ENCODE assay signal across 20 cellular contexts in the genomic region with DNA sequence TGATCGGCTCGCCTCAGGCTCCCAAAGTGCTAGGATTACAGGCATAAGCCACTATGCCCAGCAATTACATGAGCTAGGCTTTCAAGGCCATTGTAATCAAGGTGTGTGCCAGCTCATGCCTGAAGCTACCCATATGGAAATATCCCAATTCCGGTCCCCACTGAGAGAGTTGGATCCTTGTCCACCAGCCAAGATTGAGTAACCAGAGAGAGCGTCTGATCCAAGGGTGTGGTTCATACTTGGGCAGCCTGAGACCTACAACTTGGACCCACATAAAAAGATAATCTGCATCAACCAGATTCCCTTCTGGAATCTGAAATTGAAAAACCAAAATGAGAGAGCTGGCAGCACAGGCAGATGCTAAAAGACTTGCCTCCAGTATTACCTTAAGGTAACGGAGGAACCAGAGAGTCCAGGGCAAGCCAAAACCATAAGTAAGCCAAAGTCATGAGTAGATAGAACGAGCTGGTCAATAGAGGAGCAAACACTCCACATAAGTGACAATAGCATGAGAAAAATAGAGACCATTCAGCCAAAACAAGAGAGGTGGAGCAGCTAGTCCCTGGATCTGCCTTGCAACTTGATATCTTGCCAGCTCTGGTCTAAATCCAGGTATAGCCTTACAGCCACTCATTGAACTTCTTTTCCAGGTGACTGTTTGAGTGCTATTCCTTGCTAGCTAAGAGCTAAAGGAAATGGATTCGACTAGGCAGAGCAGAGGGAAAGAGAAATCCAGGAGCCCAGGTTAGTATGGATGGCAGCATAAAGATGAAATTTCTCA.
DNase-seq lines count a peak whose midpoint lies in the region; FAIRE-seq and TF ChIP-seq lines count a peak whose summit lies in the region.
"Had no signal": no experiment of that assay in that cellular context is flagged by ENCODE, and none has a peak within 500 bp of the region (broad histone marks: within the 10 kb centered on the region; RNA-seq: fewer than 3 reads in every experiment).

No MANE protein-coding gene starts in this region.

- no peaks in the 10 kb centered on the region for H3K9me1 ChIP-seq in keratinocyte (ENCODE audit: control insufficient read depth, extremely low read depth, insufficient read depth, low read length)

- dilution Hi-C loops in keratinocyte (cut with MboI; ENCODE audit: extremely low pct_ligation_motif_present, low sequenced_read_pairs), result no loop called here

- peak; percentile 72 for FAIRE-seq in keratinocyte (lab: Jason Lieb, UNC)
- FAIRE-seq: endothelial cell of umbilical vein had no signal

- H4K20me1 ChIP-seq in keratinocyte (ENCODE audit: control insufficient read depth, extremely low read depth, insufficient read depth, low read length), result no peaks in the 10 kb centered on the region

- no peaks in the 10 kb centered on the region for H3K27me3 ChIP-seq in keratinocyte (ENCODE audit: control insufficient read depth, extremely low read depth, insufficient read depth, low read length)
- H3K27me3 ChIP-seq: neutrophil, right atrium auricular region had no signal

- H2AFZ ChIP-seq in keratinocyte (ENCODE audit: control insufficient read depth, low read length), result no peak overlapping the region
- H2AFZ ChIP-seq: GM23338 had no signal

- H3K27ac ChIP-seq in SK-N-MC (peak overlapping the region; percentile 59), keratinocyte (ENCODE audit: control insufficient read depth, insufficient read depth, low read length) (no peak overlapping the region)
- H3K27ac ChIP-seq: neutrophil, right atrium auricular region had no signal

- DNase-seq in DMS79 (lab: John Stamatoyannopoulos, UW), result peak; percentile 65
- DNase-seq in NCI-H2107 treated with DMSO at 0.1 percent for 48 hours (lab: John Stamatoyannopoulos, UW; ENCODE audit: unreplicated experiment), result peak; percentile 98
- DNase-seq in SK-N-MC (ENCODE audit: low read depth, low spot score), result no peak
- DNase-seq in keratinocyte (ENCODE audit: low read depth, low spot score), result no peak
- DNase-seq in stimulated activated CD4-positive, alpha-beta T cell treated with anti-CD3 and anti-CD28 coated beads, Interleukin-2, amount 100 ng/mL, for 24 hours, result no peak
- no peak for DNase-seq in NCI-H446 (lab: John Stamatoyannopoulos, UW)
- no peak for DNase-seq in effector CD4-positive, alpha-beta T cell
- no peak for DNase-seq in islet precursor cell
- DNase-seq: activated CD4-positive, CD25-positive, alpha-beta regulatory T cell; COR-L47; KG1; mesendoderm; NCI-H1417 treated with DMSO at 0.1 percent for 48 hours; NK-92 treated with Interleukin-12 subunit alpha and Interleukin-12 subunit beta, amount 100 ng/mL, for 24 hours; SHP77; T-helper 2 cell had no signal

- H3K4me3 ChIP-seq in SK-N-MC (0 out of 2 replicates have a peak overlapping the region, but pooled peaks have one; percentile 4), keratinocyte (ENCODE audit: control insufficient read depth in 2 of 3, extremely low read depth in 1 of 3, insufficient read depth in 2 of 3, low read depth in 1 of 3, low read length in 3 of 3) (no peak overlapping the region)
- H3K4me3 ChIP-seq: GM23338, right atrium auricular region had no signal

- no peaks in the 10 kb centered on the region for H3K36me3 ChIP-seq in SK-N-MC (ENCODE audit: insufficient read depth, low read length)
- H3K36me3 ChIP-seq in keratinocyte (ENCODE audit: control insufficient read depth in 2 of 2, extremely low read depth in 1 of 2, insufficient read depth in 2 of 2, low read length in 2 of 2), result no peaks in the 10 kb centered on the region
- H3K36me3 ChIP-seq: neutrophil, right atrium auricular region had no signal

- H3K9me3 ChIP-seq in SK-N-MC (ENCODE audit: low read depth, low read length) (no peaks in the 10 kb centered on the region), keratinocyte (ENCODE audit: control insufficient read depth, low read depth, low read length) (no peaks in the 10 kb centered on the region)
- H3K9me3 ChIP-seq: neutrophil, right atrium auricular region had no signal

- TF ChIP-seq CTCF in keratinocyte (optimal IDR thresholded peaks at IDR 0.05 in 1 of 3, IDR thresholded peaks at IDR 0.05 in 1 of 3, conservative IDR thresholded peaks at IDR 0.05 in 1 of 3; ENCODE audit: extremely low read depth in 1 of 3, insufficient read depth in 2 of 3, low read length in 3 of 3), result no peak

- no peak overlapping the region for H3K9ac ChIP-seq in SK-N-MC (ENCODE audit: insufficient read length)
- no peak overlapping the region for H3K9ac ChIP-seq in keratinocyte (ENCODE audit: control insufficient read depth, extremely low read depth, insufficient read depth, low read length)

- H3K4me2 ChIP-seq in keratinocyte (ENCODE audit: control insufficient read depth, extremely low read depth, insufficient read depth, low read depth, low read length), result no peak overlapping the region
- H3K4me2 ChIP-seq: GM23338 had no signal

- no peaks in the 10 kb centered on the region for H3K79me2 ChIP-seq in keratinocyte (ENCODE audit: control insufficient read depth, insufficient read depth, low read length)

- H3K4me1 ChIP-seq in keratinocyte (ENCODE audit: control insufficient read depth, extremely low read depth, insufficient read depth, low read length), result peaks cover 12% of the 10 kb centered on the region
- H3K4me1 ChIP-seq: right atrium auricular region had no signal

Comparison
In these comparisons a context has a peak if more than half of its experiments do, and no peak if none do; other contexts are left out.
1. DNase-seq: peak in DMS79 (single experiment) and NCI-H2107 treated with DMSO at 0.1 percent for 48 hours (single experiment); none in SK-N-MC (single experiment), keratinocyte (single experiment), stimulated activated CD4-positive, alpha-beta T cell treated with anti-CD3 and anti-CD28 coated beads, Interleukin-2, amount 100 ng/mL, for 24 hours (0 of 2), NCI-H446 (0 of 2), effector CD4-positive, alpha-beta T cell (single experiment) and islet precursor cell (single experiment).